Comparison of ENCODE assay signal across 21 cellular contexts in the genomic region with DNA sequence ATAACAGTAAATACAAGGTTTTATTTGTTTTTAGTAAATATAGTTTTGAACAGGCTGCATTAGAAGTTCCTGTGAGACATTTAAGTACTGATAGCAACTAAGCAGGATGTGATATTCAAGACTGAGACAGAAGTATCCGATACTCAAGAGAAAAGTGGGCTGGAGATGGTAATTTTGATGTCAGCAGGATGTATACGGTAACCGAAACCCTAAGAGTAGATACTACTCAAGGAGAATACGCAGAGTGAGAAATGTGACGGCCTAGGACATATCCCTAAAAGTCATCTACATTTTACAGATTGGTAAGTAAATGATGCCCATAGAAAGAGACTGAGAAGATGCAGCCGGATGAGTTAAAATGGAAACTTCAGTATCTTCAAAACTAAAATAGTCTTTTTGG.
A peak's percentile ranks its signal among the peaks of the same experiment; 100 is the strongest.
DNase-seq lines count a peak whose midpoint lies in the region; ATAC-seq lines count a peak whose summit lies in the region.
"Had no signal": no experiment of that assay in that cellular context is flagged by ENCODE, and none has a peak within 500 bp of the region (broad histone marks: within the 10 kb centered on the region; RNA-seq: fewer than 3 reads in every experiment).

No MANE protein-coding gene starts in this region.

- peaks cover 5% of the 10 kb centered on the region for H3K9me3 Mint-ChIP-seq in activated naive CD4-positive, alpha-beta T cell treated with anti-CD3 and anti-CD28 coated beads, Interleukin-2, amount 50 U/mL, for 24 hours
- H3K9me3 Mint-ChIP-seq in T-helper 2 cell treated with Interferon-gamma antibody and Interleukin-4, amounts not matched to agents 5 μg/mL and 100 μg/mL, for 36 hours: no peaks in the 10 kb centered on the region
- H3K9me3 Mint-ChIP-seq in activated naive CD8-positive, alpha-beta T cell treated with anti-CD3 and anti-CD28 coated beads, Interleukin-2, amount 50 U/mL, for 24 hours: no peaks in the 10 kb centered on the region
- H3K9me3 Mint-ChIP-seq in stimulated activated naive CD8-positive, alpha-beta T cell treated with anti-CD3 and anti-CD28 coated beads, Interleukin-15, Interleukin-2, amounts not matched to agents 100 ng/mL and 50 ng/mL, for 24 hours: no peaks in the 10 kb centered on the region
- H3K9me3 Mint-ChIP-seq: H9; immature natural killer cell; natural killer cell treated with Interleukin-12 subunit alpha and Interleukin-12 subunit beta and Interleukin-15 and Interleukin-18, amount 100 ng/mL, for 72 hours; stimulated activated naive B cell treated with anti-CD40 and anti-IgM and Interleukin-4, amounts not matched to agents 10 μg/mL and 1 μg/mL and 100 μg/mL, for 72 hours had no signal

- H3K27me3 Mint-ChIP-seq in activated naive CD4-positive, alpha-beta T cell treated with anti-CD3 and anti-CD28 coated beads, Interleukin-2, amount 50 U/mL, for 24 hours: no peaks in the 10 kb centered on the region
- no peaks in the 10 kb centered on the region for H3K27me3 Mint-ChIP-seq in T-helper 2 cell treated with Interferon-gamma antibody and Interleukin-4, amounts not matched to agents 5 μg/mL and 100 μg/mL, for 36 hours (ENCODE audit: low read depth)
- H3K27me3 Mint-ChIP-seq in activated naive CD8-positive, alpha-beta T cell treated with anti-CD3 and anti-CD28 coated beads, Interleukin-2, amount 50 U/mL, for 24 hours: no peaks in the 10 kb centered on the region
- H3K27me3 Mint-ChIP-seq in stimulated activated naive CD8-positive, alpha-beta T cell treated with anti-CD3 and anti-CD28 coated beads, Interleukin-15, Interleukin-2, amounts not matched to agents 100 ng/mL and 50 ng/mL, for 24 hours: no peaks in the 10 kb centered on the region
- H3K27me3 Mint-ChIP-seq: natural killer cell treated with Interleukin-12 subunit alpha and Interleukin-12 subunit beta and Interleukin-15 and Interleukin-18, amount 100 ng/mL, for 72 hours; stimulated activated naive B cell treated with anti-CD40 and anti-IgM and Interleukin-4, amounts not matched to agents 10 μg/mL and 1 μg/mL and 100 μg/mL, for 72 hours had no signal

- peaks cover 45% of the 10 kb centered on the region for H3K4me1 Mint-ChIP-seq in activated naive CD4-positive, alpha-beta T cell treated with anti-CD3 and anti-CD28 coated beads, Interleukin-2, amount 50 U/mL, for 24 hours
- H3K4me1 Mint-ChIP-seq in T-helper 2 cell treated with Interferon-gamma antibody and Interleukin-4, amounts not matched to agents 5 μg/mL and 100 μg/mL, for 36 hours (ENCODE audit: low read depth): peaks cover 26% of the 10 kb centered on the region
- H3K4me1 Mint-ChIP-seq in activated naive CD8-positive, alpha-beta T cell treated with anti-CD3 and anti-CD28 coated beads, Interleukin-2, amount 50 U/mL, for 24 hours: peaks cover 24% of the 10 kb centered on the region
- H3K4me1 Mint-ChIP-seq in stimulated activated naive CD8-positive, alpha-beta T cell treated with anti-CD3 and anti-CD28 coated beads, Interleukin-15, Interleukin-2, amounts not matched to agents 100 ng/mL and 50 ng/mL, for 24 hours (ENCODE audit: low read depth): peaks cover 27% of the 10 kb centered on the region

- no peak for ATAC-seq in activated naive CD8-positive, alpha-beta T cell treated with anti-CD3 and anti-CD28 coated beads, Interleukin-2, amount 50 U/mL, for 24 hours
- ATAC-seq: left cardiac atrium; stimulated activated naive B cell treated with anti-CD40 and anti-IgM and Interleukin-4, amounts not matched to agents 10 μg/mL and 1 μg/mL and 100 μg/mL, for 72 hours had no signal

- no peak overlapping the region for H3K4me3 Mint-ChIP-seq in activated naive CD4-positive, alpha-beta T cell treated with anti-CD3 and anti-CD28 coated beads, Interleukin-2, amount 50 U/mL, for 24 hours
- H3K4me3 Mint-ChIP-seq in T-helper 2 cell treated with Interferon-gamma antibody and Interleukin-4, amounts not matched to agents 5 μg/mL and 100 μg/mL, for 36 hours: no peak overlapping the region
- H3K4me3 Mint-ChIP-seq in activated naive CD8-positive, alpha-beta T cell treated with anti-CD3 and anti-CD28 coated beads, Interleukin-2, amount 50 U/mL, for 24 hours: no peak overlapping the region
- no peak overlapping the region for H3K4me3 Mint-ChIP-seq in stimulated activated naive CD8-positive, alpha-beta T cell treated with anti-CD3 and anti-CD28 coated beads, Interleukin-15, Interleukin-2, amounts not matched to agents 100 ng/mL and 50 ng/mL, for 24 hours
- H3K4me3 Mint-ChIP-seq: H9; immature natural killer cell; natural killer cell treated with Interleukin-12 subunit alpha and Interleukin-12 subunit beta and Interleukin-15 and Interleukin-18, amount 100 ng/mL, for 72 hours; stimulated activated naive B cell treated with anti-CD40 and anti-IgM and Interleukin-4, amounts not matched to agents 10 μg/mL and 1 μg/mL and 100 μg/mL, for 72 hours had no signal

- H3K36me3 Mint-ChIP-seq in activated naive CD4-positive, alpha-beta T cell treated with anti-CD3 and anti-CD28 coated beads, Interleukin-2, amount 50 U/mL, for 24 hours: peaks cover 46% of the 10 kb centered on the region
- peaks cover 54% of the 10 kb centered on the region for H3K36me3 Mint-ChIP-seq in T-helper 2 cell treated with Interferon-gamma antibody and Interleukin-4, amounts not matched to agents 5 μg/mL and 100 μg/mL, for 36 hours (ENCODE audit: low read depth)
- peaks cover 63% of the 10 kb centered on the region for H3K36me3 Mint-ChIP-seq in activated naive CD8-positive, alpha-beta T cell treated with anti-CD3 and anti-CD28 coated beads, Interleukin-2, amount 50 U/mL, for 24 hours (ENCODE audit: low read depth)
- peaks cover 66% of the 10 kb centered on the region for H3K36me3 Mint-ChIP-seq in stimulated activated naive CD8-positive, alpha-beta T cell treated with anti-CD3 and anti-CD28 coated beads, Interleukin-15, Interleukin-2, amounts not matched to agents 100 ng/mL and 50 ng/mL, for 24 hours (ENCODE audit: low read depth)

- no peak for DNase-seq in activated naive CD4-positive, alpha-beta T cell (lab: John Stamatoyannopoulos, UW)
- no peak for DNase-seq in T-helper 2 cell treated with Interferon-gamma antibody and Interleukin-4, amounts not matched to agents 5 μg/mL and 100 μg/mL, for 36 hours (ENCODE audit: low spot score)
- no peak for DNase-seq in activated naive CD8-positive, alpha-beta T cell treated with anti-CD3 and anti-CD28 coated beads, Interleukin-2, amount 50 U/mL, for 24 hours
- DNase-seq in stimulated activated CD4-positive, alpha-beta T cell treated with anti-CD3 and anti-CD28 coated beads, Interleukin-15, amount 100 ng/mL, for 24 hours: no peak
- DNase-seq in NCI-H187 treated with DMSO at 0.1 percent for 48 hours (lab: John Stamatoyannopoulos, UW) (no peak), occipital lobe (lab: John Stamatoyannopoulos, UW) (no peak)
- DNase-seq: activated CD4-positive, alpha-beta T cell treated with anti-CD3 and anti-CD28 coated beads for 1 hour; activated gamma-delta T cell treated with Interleukin-2 at 50 U/mL for 16 hours; anterior cingulate cortex; DMS79; effector CD8-positive, alpha-beta T cell; H9; immature natural killer cell; left cardiac atrium; NCI-H2029 treated with DMSO at 0.1 percent for 48 hours; NCI-H2227 treated with DMSO at 0.1 percent for 48 hours; NCI-H526; stimulated activated naive B cell treated with anti-CD40 and anti-IgM and Interleukin-4, amounts not matched to agents 10 μg/mL and 1 μg/mL and 100 μg/mL, for 72 hours had no signal

- peak overlapping the region; percentile 79 for H3K27ac Mint-ChIP-seq in activated naive CD4-positive, alpha-beta T cell treated with anti-CD3 and anti-CD28 coated beads, Interleukin-2, amount 50 U/mL, for 24 hours
- H3K27ac Mint-ChIP-seq in T-helper 2 cell treated with Interferon-gamma antibody and Interleukin-4, amounts not matched to agents 5 μg/mL and 100 μg/mL, for 36 hours: peak overlapping the region; percentile 73
- H3K27ac Mint-ChIP-seq in activated naive CD8-positive, alpha-beta T cell treated with anti-CD3 and anti-CD28 coated beads, Interleukin-2, amount 50 U/mL, for 24 hours: peak overlapping the region; percentile 47
- H3K27ac Mint-ChIP-seq in stimulated activated naive CD8-positive, alpha-beta T cell treated with anti-CD3 and anti-CD28 coated beads, Interleukin-15, Interleukin-2, amounts not matched to agents 100 ng/mL and 50 ng/mL, for 24 hours: peak overlapping the region; percentile 5
- H3K27ac Mint-ChIP-seq: immature natural killer cell; stimulated activated naive B cell treated with anti-CD40 and anti-IgM and Interleukin-4, amounts not matched to agents 10 μg/mL and 1 μg/mL and 100 μg/mL, for 72 hours had no signal

Comparison
In these comparisons a context has a peak if more than half of its experiments do, and no peak if none do; other contexts are left out.
1. H3K27ac Mint-ChIP-seq: peak in every context shown above with its lines; median percentile 79 in activated naive CD4-positive, alpha-beta T cell treated with anti-CD3 and anti-CD28 coated beads, Interleukin-2, amount 50 U/mL, for 24 hours; 73 in T-helper 2 cell treated with Interferon-gamma antibody and Interleukin-4, amounts not matched to agents 5 μg/mL and 100 μg/mL, for 36 hours; 47 in activated naive CD8-positive, alpha-beta T cell treated with anti-CD3 and anti-CD28 coated beads, Interleukin-2, amount 50 U/mL, for 24 hours; 5 in stimulated activated naive CD8-positive, alpha-beta T cell treated with anti-CD3 and anti-CD28 coated beads, Interleukin-15, Interleukin-2, amounts not matched to agents 100 ng/mL and 50 ng/mL, for 24 hours.